In the genomic region with DNA sequence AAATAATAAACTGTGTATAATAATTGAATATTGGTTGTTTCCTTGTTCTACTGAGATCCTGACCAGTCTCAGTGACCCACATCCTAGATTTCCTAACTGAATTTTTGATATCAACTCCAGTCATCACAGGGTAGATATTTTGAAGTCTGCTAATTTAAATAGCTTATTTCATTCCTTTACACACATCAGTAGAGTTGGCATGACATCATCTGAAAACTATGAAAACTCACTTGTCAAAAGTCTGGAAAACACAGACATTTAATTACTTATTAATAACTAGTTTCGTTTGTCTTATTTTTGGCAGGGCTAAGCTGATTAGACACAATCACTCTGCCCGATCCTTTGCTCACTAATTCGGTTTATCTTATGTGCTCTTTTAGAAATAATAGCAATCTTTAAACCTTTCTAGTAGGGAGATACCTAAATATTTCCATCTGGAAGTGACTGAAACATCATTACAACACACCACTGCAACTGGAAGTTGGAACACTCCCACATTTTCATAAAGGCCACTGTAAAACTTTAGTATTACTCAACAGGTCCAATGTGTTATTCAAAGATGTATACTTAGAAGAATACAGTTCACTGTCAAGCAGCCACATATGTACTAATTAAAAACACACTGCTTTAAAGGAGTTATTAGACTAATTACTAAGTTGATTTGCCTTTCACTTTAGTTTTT, we compare ENCODE assay signal across 17 cellular contexts.
"Had no signal": no experiment of that assay in that cellular context is flagged by ENCODE, and none has a peak within 500 bp of the region (broad histone marks: within the 10 kb centered on the region; RNA-seq: fewer than 3 reads in every experiment).

No MANE protein-coding gene starts in this region.

- H3K4me1 ChIP-seq: colonic mucosa, upper lobe of left lung had no signal

- DNase-seq: activated CD4-positive, alpha-beta T cell treated with anti-CD3 and anti-CD28 coated beads, Interleukin-2, amount 50 U/mL, for 4 hours; activated CD4-positive, CD25-positive, alpha-beta regulatory T cell treated with anti-CD3 and anti-CD28 coated beads, Interleukin-2, amount 50 U/mL, for 72 hours; activated effector memory CD4-positive, alpha-beta T cell treated with Interleukin-2 at 50 U/mL for 16 hours; activated naive CD8-positive, alpha-beta T cell treated with anti-CD3 and anti-CD28 coated beads, Interleukin-2, amount 10 ng/mL, durations not matched to agents 7 days and 5 days; activated T-cell treated with anti-CD3 and anti-CD28 coated beads, Interleukin-2, amount 50 U/mL, for 24 hours; colonic mucosa; effector CD4-positive, alpha-beta T cell; hypothalamus; left colon; mucosa of descending colon; occipital lobe; stimulated activated CD4-positive, alpha-beta T cell treated with anti-CD3 and anti-CD28 coated beads, Interleukin-2, amount 100 ng/mL, for 48 hours; stimulated activated naive CD4-positive, alpha-beta T cell treated with Interleukin-2 at 50 U/mL for 16 hours; upper lobe of left lung had no signal

- ATAC-seq: left colon; mucosa of descending colon; natural killer cell treated with Interleukin-12 subunit alpha and Interleukin-12 subunit beta and Interleukin-15 and Interleukin-18, amount 100 ng/mL, for 72 hours had no signal

- H3K27me3 ChIP-seq: colonic mucosa, upper lobe of left lung had no signal

- H3K27ac ChIP-seq: colonic mucosa, upper lobe of left lung had no signal

- H3K4me3 ChIP-seq: colonic mucosa, lung, mucosa of descending colon, upper lobe of left lung had no signal

- H3K36me3 Mint-ChIP-seq: activated naive CD8-positive, alpha-beta T cell treated with anti-CD3 and anti-CD28 coated beads, Interleukin-2, amount 10 ng/mL, durations not matched to agents 7 days and 5 days had no signal

- H3K36me3 ChIP-seq: colonic mucosa, upper lobe of left lung had no signal

- H3K9me3 ChIP-seq: colonic mucosa, upper lobe of left lung had no signal

- H3K27ac Mint-ChIP-seq: activated naive CD8-positive, alpha-beta T cell treated with anti-CD3 and anti-CD28 coated beads, Interleukin-2, amount 10 ng/mL, durations not matched to agents 7 days and 5 days; activated T-cell treated with anti-CD3 and anti-CD28 coated beads, Interleukin-2, amount 50 U/mL, for 24 hours; natural killer cell treated with Interleukin-12 subunit alpha and Interleukin-12 subunit beta and Interleukin-15 and Interleukin-18, amount 100 ng/mL, for 72 hours; progenitor cell of endocrine pancreas had no signal
